7 cellular contexts compared by ENCODE assay signal in the genomic region with DNA sequence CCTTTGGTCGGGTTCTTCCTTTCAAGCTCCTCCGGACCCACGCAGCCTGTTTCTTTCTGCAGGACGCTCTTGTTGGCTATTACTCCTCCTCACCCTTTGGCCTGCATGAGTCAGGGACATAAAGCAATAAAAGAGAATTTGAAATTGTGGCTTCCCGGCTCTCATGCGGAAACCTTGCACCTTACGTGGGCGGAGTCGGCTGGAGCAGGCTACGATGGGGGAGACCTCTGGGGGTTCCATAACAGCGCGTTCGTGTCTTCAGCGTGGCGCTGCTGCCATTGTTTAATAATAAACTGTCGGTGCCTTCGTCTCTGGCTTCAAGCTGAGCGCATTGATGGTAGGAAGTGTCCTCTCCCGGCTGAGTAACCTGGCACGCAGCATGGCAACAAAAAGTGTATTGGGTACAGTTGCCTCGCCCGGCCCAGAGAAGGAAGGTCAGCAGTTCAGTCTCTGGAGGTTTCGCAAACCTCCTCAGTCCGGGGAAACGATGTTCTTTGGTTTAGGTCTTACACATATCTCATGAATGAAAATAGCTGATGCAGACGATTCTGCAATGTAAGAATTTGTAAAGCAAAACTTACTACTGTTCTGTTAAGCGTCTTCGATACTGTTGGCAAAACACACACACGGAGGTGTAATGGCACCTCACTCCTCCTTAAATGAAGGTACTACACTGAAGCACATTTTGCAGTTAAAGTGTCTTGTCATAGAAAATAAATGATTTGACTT. TPM values are rescaled to one million over a fixed set of nuclear protein-coding genes. Genes with fewer than 3 reads are reported as not detected.
DNase-seq lines count a peak whose midpoint lies in the region; ATAC-seq and TF ChIP-seq lines count a peak whose summit lies in the region.

No MANE protein-coding gene starts in this region.

- H3K27me3 Mint-ChIP-seq in T-helper 1 cell treated with Interleukin-12 subunit alpha and Interleukin-12 subunit beta and Interleukin-4 antibody, amounts not matched to agents 30 μg/mL and 1 μg/mL, for 36 hours (ENCODE audit: low read depth), result peaks cover 27% of the 10 kb centered on the region
- H3K27me3 Mint-ChIP-seq in nephron (ENCODE audit: low read depth), result peaks cover 20% of the 10 kb centered on the region

- H3K9me3 Mint-ChIP-seq in T-helper 1 cell treated with Interleukin-12 subunit alpha and Interleukin-12 subunit beta and Interleukin-4 antibody, amounts not matched to agents 30 μg/mL and 1 μg/mL, for 36 hours, result no peaks in the 10 kb centered on the region
- no peaks in the 10 kb centered on the region for H3K9me3 Mint-ChIP-seq in nephron

- H3K4me3 ChIP-seq in GM12875 (ENCODE audit: low read depth, low read length), result peak overlapping the region; percentile 84
- peak overlapping the region; percentile 95 for H3K4me3 ChIP-seq in HUES48 (ENCODE audit: low read depth, low read length)
- peak overlapping the region; percentile 87 to 99 (median 96) for H3K4me3 ChIP-seq in esophagus muscularis mucosa

- no peaks in the 10 kb centered on the region for H3K27me3 ChIP-seq in HUES48 (ENCODE audit: control insufficient read depth, insufficient read depth, low read length)
- no peaks in the 10 kb centered on the region for H3K27me3 ChIP-seq in esophagus muscularis mucosa

- peak; percentile 30 for ATAC-seq in GM21515 (IDR thresholded peaks at IDR 0.05; ENCODE audit: unreplicated experiment)

- H3K4me1 Mint-ChIP-seq in T-helper 1 cell treated with Interleukin-12 subunit alpha and Interleukin-12 subunit beta and Interleukin-4 antibody, amounts not matched to agents 30 μg/mL and 1 μg/mL, for 36 hours (ENCODE audit: low read depth), result peaks cover 26% of the 10 kb centered on the region
- H3K4me1 Mint-ChIP-seq in nephron, result peaks cover 20% of the 10 kb centered on the region

- intact Hi-C loops in esophagus muscularis mucosa (cut with DNase I), result loop anchor here (5.0 kb wide), 1 partner anchor 317 kb away; no protein-coding TSS in a partner anchor

- peaks cover 16% of the 10 kb centered on the region for H3K4me1 ChIP-seq in HUES48 (ENCODE audit: control insufficient read depth, insufficient read depth, low read length)
- peaks cover 0 to 27% (median 19%) of the 10 kb centered on the region in 4 donors for H3K4me1 ChIP-seq in esophagus muscularis mucosa

- H3K27ac ChIP-seq in HUES48 (ENCODE audit: low read depth, low read length), result no peak overlapping the region
- H3K27ac ChIP-seq in esophagus muscularis mucosa (replicated peaks in 1 of 4), result peak overlapping the region; percentile 93 to 96 (median 94)

- DNase-seq in esophagus muscularis mucosa (ENCODE audit: extremely low spot score), result peak; percentile 92
- no peak for DNase-seq in stimulated activated naive CD4-positive, alpha-beta T cell treated with Interleukin-2 at 50 U/mL for 16 hours (lab: John Stamatoyannopoulos, UW)

- peak overlapping the region; percentile 78 for H3K27ac Mint-ChIP-seq in T-helper 1 cell treated with Interleukin-12 subunit alpha and Interleukin-12 subunit beta and Interleukin-4 antibody, amounts not matched to agents 30 μg/mL and 1 μg/mL, for 36 hours
- peak overlapping the region; percentile 48 to 97 (median 75) for H3K27ac Mint-ChIP-seq in nephron

- H3K4me3 Mint-ChIP-seq in T-helper 1 cell treated with Interleukin-12 subunit alpha and Interleukin-12 subunit beta and Interleukin-4 antibody, amounts not matched to agents 30 μg/mL and 1 μg/mL, for 36 hours, result peak overlapping the region; percentile 99
- peak overlapping the region; percentile 95 to 99 (median 98) for H3K4me3 Mint-ChIP-seq in nephron

- WGBS in esophagus muscularis mucosa, result 1% methylated on average over 29 of the region's 29 CpGs

- no peaks in the 10 kb centered on the region for H3K9me3 ChIP-seq in HUES48 (ENCODE audit: control insufficient read depth, insufficient read depth, low read length)
- H3K9me3 ChIP-seq in esophagus muscularis mucosa, result no peaks in the 10 kb centered on the region

- H3K9ac ChIP-seq in HUES48 (ENCODE audit: low read depth, low read length), result 0 out of 2 replicates have a peak overlapping the region, but pooled peaks have one; percentile 6

- H3K36me3 Mint-ChIP-seq in T-helper 1 cell treated with Interleukin-12 subunit alpha and Interleukin-12 subunit beta and Interleukin-4 antibody, amounts not matched to agents 30 μg/mL and 1 μg/mL, for 36 hours (ENCODE audit: low read depth), result peaks cover 9% of the 10 kb centered on the region
- peaks cover 6% of the 10 kb centered on the region for H3K36me3 Mint-ChIP-seq in nephron (ENCODE audit: low read depth)

- no peak for TF ChIP-seq EP300 in esophagus muscularis mucosa (IDR thresholded peaks at IDR 0.05)

- H3K36me3 ChIP-seq in HUES48 (ENCODE audit: control insufficient read depth, insufficient read depth, low read length) (peaks cover 7% of the 10 kb centered on the region), esophagus muscularis mucosa (no peaks in the 10 kb centered on the region)

- no peak for TF ChIP-seq POLR2A in esophagus muscularis mucosa (IDR thresholded peaks at IDR 0.05; ENCODE audit: low read depth)

- TF ChIP-seq CTCF in GM12875 (IDR thresholded peaks at IDR 0.05; ENCODE audit: borderline replicate concordance, insufficient read depth, low read depth, low read length) (no peak), esophagus muscularis mucosa (IDR thresholded peaks at IDR 0.05) (no peak), nephron (IDR thresholded peaks at IDR 0.05; ENCODE audit: unreplicated experiment in 3 of 3) (no peak)

RNA-seq across cellular contexts. Expression of gene CCDC186, which starts 0.6 kb away (rescaled TPM):
- 10 to 100 TPM; 13.8 to 25.7 (median 20.9) TPM for total RNA-seq in esophagus muscularis mucosa

RNA-seq across cellular contexts. Expression of gene TDRD1, which starts 4.5 kb away (rescaled TPM):
- under 1 TPM in 3 of 4 donors, not detected in 1; 0.11 to 0.42 (median 0.13) TPM for total RNA-seq in esophagus muscularis mucosa
